In the genomic region with DNA sequence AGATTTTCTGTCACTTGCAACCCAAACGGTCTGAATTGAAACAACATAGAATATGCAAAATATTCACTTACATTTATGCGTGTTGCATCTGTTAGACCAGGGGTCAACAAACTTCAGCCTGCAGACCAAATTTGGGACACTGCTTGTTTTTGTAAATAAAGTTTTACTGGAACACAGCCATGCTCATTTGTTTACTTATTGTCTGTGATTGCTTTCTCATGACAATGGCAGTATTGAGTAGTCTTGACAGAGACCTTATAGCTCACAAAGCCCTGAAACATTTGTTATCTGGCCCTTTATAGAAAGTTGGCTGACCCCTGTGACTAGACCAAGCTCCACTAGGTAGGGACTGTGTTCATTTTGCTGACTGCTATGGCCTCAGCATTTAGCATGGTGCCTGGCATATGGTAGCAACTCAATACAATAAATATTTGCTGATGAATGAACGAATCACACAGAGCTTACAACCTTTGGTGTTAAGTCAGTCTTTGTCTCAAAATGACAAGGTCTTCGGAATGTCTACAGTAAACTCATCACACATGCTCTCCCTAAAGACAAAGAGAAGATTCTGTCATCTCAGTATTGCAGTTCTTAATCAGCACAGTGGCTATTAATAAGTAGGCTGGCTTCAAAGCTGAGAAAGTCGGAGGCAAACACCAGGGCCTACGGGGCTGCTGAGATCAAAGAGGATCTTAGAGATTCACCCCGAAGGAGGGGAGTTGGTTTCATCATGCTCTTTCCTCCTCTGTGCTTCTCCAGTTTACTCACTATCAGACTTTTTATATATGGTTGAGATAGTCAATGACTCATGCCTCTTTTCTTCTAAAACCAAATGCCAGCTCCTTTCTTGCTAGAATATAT, we compare ENCODE assay signal across 10 cellular contexts.
DNase-seq lines count a peak whose midpoint lies in the region; ATAC-seq lines count a peak whose summit lies in the region.
"Had no signal": no experiment of that assay in that cellular context is flagged by ENCODE, and none has a peak within 500 bp of the region (broad histone marks: within the 10 kb centered on the region; RNA-seq: fewer than 3 reads in every experiment).

No MANE protein-coding gene starts in this region.

- peaks cover 4% of the 10 kb centered on the region for H3K9me3 Mint-ChIP-seq in activated naive CD8-positive, alpha-beta T cell treated with anti-CD3 and anti-CD28 coated beads for 36 hours

- peaks cover 7% of the 10 kb centered on the region for H3K27me3 Mint-ChIP-seq in activated naive CD8-positive, alpha-beta T cell treated with anti-CD3 and anti-CD28 coated beads for 36 hours

- DNase-seq in activated CD8-positive, alpha-beta memory T cell treated with anti-CD3 and anti-CD28 coated beads, Interleukin-2, amount 50 U/mL, for 24 hours (ENCODE audit: extremely low read depth): peak; percentile 9
- DNase-seq in activated CD8-positive, alpha-beta memory T cell treated with anti-CD3 and anti-CD28 coated beads for 24 hours: no peak
- DNase-seq in activated naive CD8-positive, alpha-beta T cell treated with anti-CD3 and anti-CD28 coated beads for 36 hours: peak; percentile 35
- peak; percentile 62 for DNase-seq in stimulated activated CD8-positive, alpha-beta memory T cell treated with anti-CD3 and anti-CD28 coated beads, Interleukin-4, amount 100 ng/mL, for 48 hours
- no peak for DNase-seq in Ammon's horn (ENCODE audit: low spot score)
- no peak for DNase-seq in D341Med (ENCODE audit: low spot score)
- DNase-seq in midbrain (lab: John Stamatoyannopoulos, UW): no peak
- DNase-seq: brain microvascular endothelial cell, NCI-H446 had no signal

- H3K36me3 Mint-ChIP-seq in activated naive CD8-positive, alpha-beta T cell treated with anti-CD3 and anti-CD28 coated beads for 36 hours: no peaks in the 10 kb centered on the region

- H3K4me1 Mint-ChIP-seq in activated naive CD8-positive, alpha-beta T cell treated with anti-CD3 and anti-CD28 coated beads for 36 hours: peaks cover 15% of the 10 kb centered on the region

- ATAC-seq in HG03039 (IDR thresholded peaks at IDR 0.05; ENCODE audit: unreplicated experiment): peak; percentile 58

- no peak overlapping the region for H3K4me3 Mint-ChIP-seq in activated naive CD8-positive, alpha-beta T cell treated with anti-CD3 and anti-CD28 coated beads for 36 hours

- H3K27ac Mint-ChIP-seq in activated naive CD8-positive, alpha-beta T cell treated with anti-CD3 and anti-CD28 coated beads for 36 hours: peak overlapping the region; percentile 62

Comparison
In these comparisons a context has a peak if more than half of its experiments do, and no peak if none do; other contexts are left out.
1. DNase-seq: peak in activated CD8-positive, alpha-beta memory T cell treated with anti-CD3 and anti-CD28 coated beads, Interleukin-2, amount 50 U/mL, for 24 hours (single experiment), activated naive CD8-positive, alpha-beta T cell treated with anti-CD3 and anti-CD28 coated beads for 36 hours (single experiment) and stimulated activated CD8-positive, alpha-beta memory T cell treated with anti-CD3 and anti-CD28 coated beads, Interleukin-4, amount 100 ng/mL, for 48 hours (single experiment); none in activated CD8-positive, alpha-beta memory T cell treated with anti-CD3 and anti-CD28 coated beads for 24 hours (single experiment), Ammon's horn (single experiment), D341Med (single experiment) and midbrain (single experiment).